ENCODE assay signal across 8 cellular contexts in genomic region chr2:23940976-23941605, GRCh38. TPM values are rescaled to one million over a fixed set of nuclear protein-coding genes. Genes with fewer than 3 reads are reported as not detected.
DNase-seq lines count a peak whose midpoint lies in the region; ATAC-seq and TF ChIP-seq lines count a peak whose summit lies in the region.

No MANE protein-coding gene starts in this region.

- H3K9me3 Mint-ChIP-seq in activated T-helper 2 cell treated with anti-CD3 and anti-CD28 coated beads, Interferon-gamma antibody, Interleukin-2, Interleukin-4, amounts not matched to agents 10 μg/mL and 5 μg/mL and 100 μg/mL, durations not matched to agents 14 hours and 24 hours and 36 hours, result no peaks in the 10 kb centered on the region

- peak overlapping the region; percentile 83 to 95 (median 92) for H3K27ac ChIP-seq in BLaER1 treated with 17β-estradiol and CSF1 and Interleukin-3, amounts not matched to agents 10 nM and 100 nM
- H3K27ac ChIP-seq in HUES6 (ENCODE audit: low read depth, low read length) (no peak overlapping the region), right atrium auricular region (peak overlapping the region; percentile 92 to 98)

- TF ChIP-seq CTCF in right atrium auricular region (IDR thresholded peaks at IDR 0.05) (no peak), retinal pigment epithelial cell (conservative IDR thresholded peaks at IDR 0.05; ENCODE audit: low read depth, low read length) (no peak)

- H3K9me3 ChIP-seq in BLaER1 treated with 17β-estradiol and CSF1 and Interleukin-3, amounts not matched to agents 10 nM and 100 nM (replicated peaks in 1 of 11), result no peaks in the 10 kb centered on the region
- H3K9me3 ChIP-seq in HUES6 (ENCODE audit: control insufficient read depth, insufficient read depth, low read depth, low read length) (no peaks in the 10 kb centered on the region), right atrium auricular region (no peaks in the 10 kb centered on the region)

- H3K36me3 ChIP-seq in BLaER1 treated with 17β-estradiol and CSF1 and Interleukin-3, amounts not matched to agents 10 nM and 100 nM, result peaks cover 0 to 25% (median 17%) of the 10 kb centered on the region in 11 experiments; a peak in 17 of 22 replicates
- H3K36me3 ChIP-seq in HUES6 (ENCODE audit: control insufficient read depth, insufficient read depth, low read length) (no peaks in the 10 kb centered on the region), right atrium auricular region (no peaks in the 10 kb centered on the region)

- peaks cover 27% of the 10 kb centered on the region for H3K4me1 Mint-ChIP-seq in activated T-helper 2 cell treated with anti-CD3 and anti-CD28 coated beads, Interferon-gamma antibody, Interleukin-2, Interleukin-4, amounts not matched to agents 10 μg/mL and 5 μg/mL and 100 μg/mL, durations not matched to agents 14 hours and 24 hours and 36 hours (ENCODE audit: low read depth)

- H3K4me2 ChIP-seq in BLaER1 treated with 17β-estradiol and CSF1 and Interleukin-3, amounts not matched to agents 10 nM and 100 nM, result peak overlapping the region; percentile 67 to 96 (median 89)

- peak overlapping the region; percentile 92 for H3K4me3 Mint-ChIP-seq in activated T-helper 2 cell treated with anti-CD3 and anti-CD28 coated beads, Interferon-gamma antibody, Interleukin-2, Interleukin-4, amounts not matched to agents 10 μg/mL and 5 μg/mL and 100 μg/mL, durations not matched to agents 14 hours and 24 hours and 36 hours (ENCODE audit: low read depth)

- H3K9ac ChIP-seq in BLaER1 treated with 17β-estradiol and CSF1 and Interleukin-3, amounts not matched to agents 10 nM and 100 nM, result peak overlapping the region; percentile 87 to 96 (median 94)
- peak overlapping the region; percentile 82 for H3K9ac ChIP-seq in HUES6 (ENCODE audit: low read length)

- ATAC-seq in HG02970 (IDR thresholded peaks at IDR 0.05; ENCODE audit: low FRiP score, unreplicated experiment), result no peak

- peak overlapping the region; percentile 89 for H3K27ac Mint-ChIP-seq in activated T-helper 2 cell treated with anti-CD3 and anti-CD28 coated beads, Interferon-gamma antibody, Interleukin-2, Interleukin-4, amounts not matched to agents 10 μg/mL and 5 μg/mL and 100 μg/mL, durations not matched to agents 14 hours and 24 hours and 36 hours

- peaks cover 14 to 50% (median 32%) of the 10 kb centered on the region in 11 experiments; a peak in 19 of 22 replicates for H4K20me1 ChIP-seq in BLaER1 treated with 17β-estradiol and CSF1 and Interleukin-3, amounts not matched to agents 10 nM and 100 nM

- no peak for DNase-seq in activated T-helper 2 cell treated with anti-CD3 and anti-CD28 coated beads, Interferon-gamma antibody, Interleukin-2, Interleukin-4, amounts not matched to agents 10 μg/mL and 5 μg/mL and 100 μg/mL, durations not matched to agents 14 hours and 24 hours and 36 hours (ENCODE audit: low spot score)
- DNase-seq in right atrium auricular region (ENCODE audit: low spot score), result no peak
- DNase-seq in retinal pigment epithelial cell (ENCODE audit: low read depth), result no peak
- no peak for DNase-seq in activated gamma-delta T cell (lab: John Stamatoyannopoulos, UW)
- DNase-seq in posterior cingulate gyrus, result no peak

- H3K27me3 ChIP-seq in BLaER1 treated with 17β-estradiol and CSF1 and Interleukin-3, amounts not matched to agents 10 nM and 100 nM, result no peaks in the 10 kb centered on the region
- H3K27me3 ChIP-seq in HUES6 (ENCODE audit: control insufficient read depth, insufficient read depth, low read length) (no peaks in the 10 kb centered on the region), right atrium auricular region (no peaks in the 10 kb centered on the region)

- H3K36me3 Mint-ChIP-seq in activated T-helper 2 cell treated with anti-CD3 and anti-CD28 coated beads, Interferon-gamma antibody, Interleukin-2, Interleukin-4, amounts not matched to agents 10 μg/mL and 5 μg/mL and 100 μg/mL, durations not matched to agents 14 hours and 24 hours and 36 hours (ENCODE audit: low read depth), result peaks cover 22% of the 10 kb centered on the region

- peaks cover 2% of the 10 kb centered on the region for H3K27me3 Mint-ChIP-seq in activated T-helper 2 cell treated with anti-CD3 and anti-CD28 coated beads, Interferon-gamma antibody, Interleukin-2, Interleukin-4, amounts not matched to agents 10 μg/mL and 5 μg/mL and 100 μg/mL, durations not matched to agents 14 hours and 24 hours and 36 hours (ENCODE audit: low read depth)

- peaks cover 27 to 32% (median 28%) of the 10 kb centered on the region in 10 experiments for H3K4me1 ChIP-seq in BLaER1 treated with 17β-estradiol and CSF1 and Interleukin-3, amounts not matched to agents 10 nM and 100 nM
- peaks cover 19% of the 10 kb centered on the region; the same call in 1 of the 2 replicates for H3K4me1 ChIP-seq in HUES6 (ENCODE audit: control insufficient read depth, insufficient read depth, low read length)
- H3K4me1 ChIP-seq in right atrium auricular region, result peaks cover 0 to 35% of the 10 kb centered on the region in 2 donors

- peak overlapping the region; percentile 74 to 94 (median 84) for H3K4me3 ChIP-seq in BLaER1 treated with 17β-estradiol and CSF1 and Interleukin-3, amounts not matched to agents 10 nM and 100 nM
- H3K4me3 ChIP-seq in HUES6 (ENCODE audit: low read depth, low read length) (peak overlapping the region; percentile 67), right atrium auricular region (peak overlapping the region; percentile 78 to 95), retinal pigment epithelial cell (ENCODE audit: low read length) (peak overlapping the region; percentile 57)

- intact Hi-C loops in activated T-helper 2 cell treated with anti-CD3 and anti-CD28 coated beads, Interferon-gamma antibody, Interleukin-2, Interleukin-4, amounts not matched to agents 10 μg/mL and 5 μg/mL and 100 μg/mL, durations not matched to agents 14 hours and 24 hours and 36 hours (cut with micrococcal nuclease), result loop anchor here (1.0 to 10.0 kb wide), 3 partner anchors 14 to 1034 kb away; partner anchors contain the start of genes ATAD2B, DNAJC27 and WDCP
- intact Hi-C loops in posterior cingulate gyrus (cut with DNase I), result loop anchor here (1.0 kb wide), 2 partner anchors 14 to 106 kb away; partner anchors contain the start of genes ATAD2B and WDCP

RNA-seq across cellular contexts. Expression of gene UBXN2A, which starts 0.8 kb away (rescaled TPM):
- total RNA-seq in activated T-helper 2 cell treated with anti-CD3 and anti-CD28 coated beads, Interferon-gamma antibody, Interleukin-2, Interleukin-4, amounts not matched to agents 10 μg/mL and 5 μg/mL and 100 μg/mL, durations not matched to agents 14 hours and 24 hours and 36 hours, result 17.6 and 18.3 TPM in 2 replicates
- 10 to 100 TPM; 14.3 to 18.7 TPM for total RNA-seq in right atrium auricular region

RNA-seq across cellular contexts. Expression of gene ATAD2B, which starts 14.2 kb away (rescaled TPM):
- 24.2 and 24.8 TPM in 2 replicates for total RNA-seq in activated T-helper 2 cell treated with anti-CD3 and anti-CD28 coated beads, Interferon-gamma antibody, Interleukin-2, Interleukin-4, amounts not matched to agents 10 μg/mL and 5 μg/mL and 100 μg/mL, durations not matched to agents 14 hours and 24 hours and 36 hours
- total RNA-seq in right atrium auricular region, result 1 to 10 TPM; 6.0 to 6.7 TPM
